In genomic region chr7:149125864-149126661, GRCh38 we compare ENCODE assay signal across 8 cellular contexts. TPM values are rescaled to one million over a fixed set of nuclear protein-coding genes. Genes with fewer than 3 reads are reported as not detected.
DNase-seq lines count a peak whose midpoint lies in the region; ATAC-seq, FAIRE-seq and TF ChIP-seq lines count a peak whose summit lies in the region.

ZNF425 (minus strand) TSS chr7:149126324; CDS start chr7:149126213, 111 bp downstream.

- intact Hi-C loops in heart right ventricle (cut with DNase I) (loop anchor here in 4 of 10 donors (1.0 to 2.0 kb wide), 5 partner anchors 21 to 61 kb away; partner anchors contain the start of genes ZNF398 (in 3 of the 4) and ZNF786 (in 3 of the 4)), prostate gland (cut with DNase I) (loop anchor here (2.0 to 10.0 kb wide), 2 partner anchors 21 to 241 kb away; partner anchors contain the start of genes EZH2 and ZNF398)

- peak; percentile 85 to 99 (median 96) for TF ChIP-seq CTCF in heart right ventricle (IDR thresholded peaks at IDR 0.05)
- peak; percentile 99 to 100 (median 99) for TF ChIP-seq CTCF in prostate gland (IDR thresholded peaks at IDR 0.05)

- WGBS in adipose tissue, 3 donors = 0 to 1% (median 0%) methylated on average over 70 to 72 of the region's 72 CpGs
- WGBS in heart right ventricle, 2 donors = 0 to 1% methylated on average over 65 to 72 of the region's 72 CpGs
- under 1% methylated on average over 26 of the region's 72 CpGs for WGBS in prostate gland
- under 1% methylated on average over 72 of the region's 72 CpGs for WGBS in urinary bladder

- H3K4me3 ChIP-seq in heart right ventricle (peak within 1 kb of the TSS; percentile 76 to 100 (median 94)), prostate gland (peak within 1 kb of the TSS; percentile 58 to 84), urinary bladder (ENCODE audit: low read depth, low read length) (peak within 1 kb of the TSS; percentile 68)

- DNase-seq in GM12891 (ENCODE audit: insufficient read length, low spot score) (peak; percentile 96), NCI-H128 (lab: John Stamatoyannopoulos, UW; ENCODE audit: unreplicated experiment) (peak; percentile 81), SW 1271 (lab: John Stamatoyannopoulos, UW) (peak; percentile 62 to 83), heart right ventricle (peak; percentile 90 to 95), prostate gland (ENCODE audit: low spot score) (peak; percentile 88)

- H3K4me1 ChIP-seq in heart right ventricle (peaks cover 6 to 22% (median 18%) of the 10 kb centered on the region in 9 donors), prostate gland (replicated peaks) (no peaks in the 10 kb centered on the region), urinary bladder (ENCODE audit: insufficient read depth) (peaks cover 2% of the 10 kb centered on the region)

- no peaks in the 10 kb centered on the region for H3K27me3 ChIP-seq in heart right ventricle
- no peaks in the 10 kb centered on the region for H3K27me3 ChIP-seq in prostate gland (replicated peaks; ENCODE audit: insufficient read depth)

- H3K9me3 ChIP-seq in heart right ventricle (peaks cover 0 to 12% (median 5%) of the 10 kb centered on the region in 11 donors), prostate gland (no peaks in the 10 kb centered on the region)

- H3K36me3 ChIP-seq in heart right ventricle (peaks cover 0 to 24% (median 8%) of the 10 kb centered on the region in 9 donors), prostate gland (no peaks in the 10 kb centered on the region), urinary bladder (ENCODE audit: insufficient read depth) (peaks cover 2% of the 10 kb centered on the region)

- TF ChIP-seq POLR2A in GM12891 (IDR thresholded peaks at IDR 0.05; ENCODE audit: low read depth, low read length) (peak; percentile 96), prostate gland (IDR thresholded peaks at IDR 0.05) (peak; percentile 96)

- H3K27ac ChIP-seq in adipose tissue (ENCODE audit: low read depth, low read length) = peak within 1 kb of the TSS; percentile 43
- peak within 1 kb of the TSS; percentile 77 to 98 (median 95) for H3K27ac ChIP-seq in heart right ventricle
- peak within 1 kb of the TSS; percentile 98 for H3K27ac ChIP-seq in prostate gland
- H3K27ac ChIP-seq in urinary bladder (ENCODE audit: low read depth) = peak within 1 kb of the TSS; percentile 95

- ATAC-seq in HG02763 (IDR thresholded peaks at IDR 0.05; ENCODE audit: unreplicated experiment) = peak; percentile 85
- ATAC-seq in heart right ventricle = peak; percentile 93 to 98 (median 96)

- FAIRE-seq in GM12891 (lab: Jason Lieb, UNC) = peak; percentile 95

TF ChIP-seq in GM12891, 5 proteins besides CTCF, POLR2A, EP300 and RAD21:
- peak; percentile 90 for TF ChIP-seq POLR2AphosphoS5 (IDR thresholded peaks at IDR 0.05; ENCODE audit: low read depth, low read length)
- TF ChIP-seq PAX5 (IDR thresholded peaks at IDR 0.05; ENCODE audit: insufficient read depth, low read length, severe bottlenecking) = no peak
- peak; percentile 78; the same call in 1 of the 2 replicates for TF ChIP-seq TAF1 (IDR thresholded peaks at IDR 0.05; ENCODE audit: low read depth, low read length)
- TF ChIP-seq SPI1 (IDR thresholded peaks at IDR 0.05; ENCODE audit: low read depth, low read length) = peak; percentile 45
- TF ChIP-seq POU2F2 (IDR thresholded peaks at IDR 0.05; ENCODE audit: low read depth, low read length) = peak; percentile 45; the same call in 1 of the 2 replicates
TF ChIP-seq in GM12891: peak in this region for 4.

RNA-seq across cellular contexts. Expression of gene ZNF425, which starts in this region (rescaled TPM):
- polyA plus RNA-seq in GM12891 (2012; ENCODE audit: low read depth, missing spikeins) = 1.1 TPM
- polyA plus RNA-seq in adipose tissue = 1 to 10 TPM in 1 of 3 donors, under 1 TPM in 2; 0.56 to 1.3 (median 0.79) TPM
- 1 to 10 TPM in 1 of 10 donors, under 1 TPM in 9; 0.28 to 1.2 (median 0.78) TPM for total RNA-seq in heart right ventricle
- polyA plus RNA-seq in heart right ventricle = under 1 TPM; 0.28 to 0.37 TPM
- 1 to 10 TPM; 2.8 to 4.0 TPM for total RNA-seq in prostate gland
- 4.9 TPM for total RNA-seq in urinary bladder
- 2.7 TPM for polyA plus RNA-seq in urinary bladder

Comparison
In these comparisons a context has a peak if more than half of its experiments do, and no peak if none do; other contexts are left out.
1. Peak in every context shown above with its lines: DNase-seq, ATAC-seq, H3K4me3 ChIP-seq and H3K27ac ChIP-seq.
2. H3K27ac ChIP-seq: peak in every context shown above with its lines; median percentile 98 in prostate gland; 95 in heart right ventricle; 95 in urinary bladder; 43 in adipose tissue.